27 cellular contexts compared by ENCODE assay signal in genomic region chr5:165149439-165149838, GRCh38.
"Had no signal": no experiment of that assay in that cellular context is flagged by ENCODE, and none has a peak within 500 bp of the region (broad histone marks: within the 10 kb centered on the region; RNA-seq: fewer than 3 reads in every experiment).

No MANE protein-coding gene starts in this region.

- H3K27me3 ChIP-seq: adrenal gland, brain microvascular endothelial cell, SJCRH30 had no signal

- H3K9me3 ChIP-seq: adrenal gland, SJCRH30 had no signal

- H3K36me3 ChIP-seq: adrenal gland, brain microvascular endothelial cell, SJCRH30 had no signal

- H3K4me3 ChIP-seq: adrenal gland, K562, SJCRH30, SK-N-MC had no signal

- H3K4me1 ChIP-seq: adrenal gland, SJCRH30 had no signal

- DNase-seq: activated CD4-positive, alpha-beta T cell treated with anti-CD3 and anti-CD28 coated beads for 36 hours; activated CD4-positive, alpha-beta T cell treated with anti-CD3 and anti-CD28 coated beads, Interleukin-2, amount 10 ng/mL, durations not matched to agents 7 days and 5 days; activated CD4-positive, alpha-beta T cell treated with anti-CD3 and anti-CD28 coated beads, Interleukin-2, amount 50 U/mL, for 48 hours; activated CD8-positive, alpha-beta memory T cell treated with anti-CD3 and anti-CD28 coated beads, Interleukin-2, amount 50 U/mL, for 4 hours; activated gamma-delta T cell treated with Interleukin-2 at 50 U/mL for 16 hours; activated naive CD4-positive, alpha-beta T cell treated with anti-CD3 and anti-CD28 coated beads for 36 hours; activated T-cell treated with anti-CD3 and anti-CD28 coated beads for 4 hours; activated T-cell treated with anti-CD3 and anti-CD28 coated beads, Interleukin-2, amount 50 U/mL, for 4 hours; adrenal gland; anterior cingulate cortex; brain microvascular endothelial cell; NCI-H1092 treated with DMSO at 0.1 percent for 48 hours; NCI-H1417; NCI-H1694; NCI-H2029; NCI-H2171 treated with DMSO at 0.1 percent for 48 hours; NCI-H2227 treated with DMSO at 0.1 percent for 48 hours; NCI-H446; NCI-H524; SHP77; SJCRH30; T1000 had no signal

- ATAC-seq: activated CD4-positive, alpha-beta T cell treated with anti-CD3 and anti-CD28 coated beads for 36 hours; activated CD4-positive, CD25-positive, alpha-beta regulatory T cell treated with anti-CD3 and anti-CD28 coated beads, Interleukin-2, amount 50 U/mL, for 24 hours; activated naive CD4-positive, alpha-beta T cell treated with anti-CD3 and anti-CD28 coated beads, Interleukin-2, amount 50 U/mL, for 72 hours; activated T-cell treated with anti-CD3 and anti-CD28 coated beads, Interleukin-2, amount 50 U/mL, for 4 hours; K562; Panc1 had no signal

- H3K27ac ChIP-seq: adrenal gland, brain microvascular endothelial cell, SJCRH30, SK-N-MC had no signal
